In genomic region chr2:62194558-62195420, GRCh38 we compare ENCODE assay signal across 8 cellular contexts. TPM values are rescaled to one million over a fixed set of nuclear protein-coding genes. Genes with fewer than 3 reads are reported as not detected.
A peak's percentile ranks its signal among the peaks of the same experiment; 100 is the strongest.
DNase-seq lines count a peak whose midpoint lies in the region; ATAC-seq and TF ChIP-seq lines count a peak whose summit lies in the region.

No MANE protein-coding gene starts in this region.

- ATAC-seq in esophagus mucosa (peak; percentile 1), GM21576 (IDR thresholded peaks at IDR 0.05; ENCODE audit: unreplicated experiment) (no peak)

- H3K27me3 ChIP-seq in Peyer's patch (no peaks in the 10 kb centered on the region), osteoblast (ENCODE audit: insufficient read depth, low read length) (no peaks in the 10 kb centered on the region)

- peaks cover 0 to 30% (median 9%) of the 10 kb centered on the region in 4 donors for H3K4me1 ChIP-seq in Peyer's patch
- H3K4me1 ChIP-seq in osteoblast (ENCODE audit: insufficient read depth, low read length) = peaks cover 16% of the 10 kb centered on the region

- H3K27ac ChIP-seq in C4-2B (peak overlapping the region; percentile 86; the same call in 1 of the 2 replicates), Peyer's patch (peak overlapping the region; percentile 93 to 99 (median 98)), osteoblast (ENCODE audit: low read depth, low read length) (no peak overlapping the region)

- TF ChIP-seq POLR2A in Peyer's patch (IDR thresholded peaks at IDR 0.05) = no peak

- H4K20me1 ChIP-seq in osteoblast (ENCODE audit: insufficient read depth, low read length) = peaks cover 11% of the 10 kb centered on the region

- peak in 2 of 3 donors; percentile 49 to 53 for DNase-seq in Peyer's patch
- DNase-seq in osteoblast (ENCODE audit: insufficient read length, low spot score, missing footprints) = no peak
- DNase-seq in NCI-H524 treated with DMSO at 0.1 percent for 48 hours (lab: John Stamatoyannopoulos, UW) = no peak
- DNase-seq in NCI-H1048 (lab: John Stamatoyannopoulos, UW) = no peak
- no peak for DNase-seq in COLO829 (ENCODE audit: low spot score)

- H3K9me3 ChIP-seq in Peyer's patch (no peaks in the 10 kb centered on the region), osteoblast (ENCODE audit: low read depth, low read length) (no peaks in the 10 kb centered on the region)

- peak overlapping the region; percentile 97 for H3K4me2 ChIP-seq in osteoblast (ENCODE audit: insufficient read depth, low read length)

- TF ChIP-seq CTCF in C4-2B (conservative IDR thresholded peaks at IDR 0.05) (no peak), Peyer's patch (IDR thresholded peaks at IDR 0.05) (no peak), osteoblast (IDR thresholded peaks at IDR 0.05; ENCODE audit: extremely low read depth, low read depth, low read length) (no peak)

- no peaks in the 10 kb centered on the region for H3K36me3 ChIP-seq in Peyer's patch
- H3K36me3 ChIP-seq in osteoblast (ENCODE audit: insufficient read depth, low read length) = no peaks in the 10 kb centered on the region

- peaks cover 34% of the 10 kb centered on the region for H3K79me2 ChIP-seq in osteoblast (ENCODE audit: insufficient read depth, low read length)

- H3K4me3 ChIP-seq in Peyer's patch = peak overlapping the region; percentile 69 to 96 (median 87)
- peak overlapping the region; percentile 97 for H3K4me3 ChIP-seq in osteoblast (ENCODE audit: insufficient read depth, low read length)

- H2AFZ ChIP-seq in osteoblast (ENCODE audit: low read length) = peak overlapping the region; percentile 96

RNA-seq across cellular contexts. Expression of gene B3GNT2, which starts 1.1 kb away (rescaled TPM):
- total RNA-seq in Peyer's patch (10 to 100 TPM in 3 of 4 donors, 1 to 10 TPM in 1; 5.8 to 25.6 (median 18.7) TPM), esophagus mucosa (20.2 TPM), osteoblast (19.2 and 21.7 TPM in 2 replicates)

Comparison
In these comparisons a context has a peak if more than half of its experiments do, and no peak if none do; other contexts are left out.
1. DNase-seq: peak in Peyer's patch (2 of 3); none in osteoblast (single experiment), NCI-H524 treated with DMSO at 0.1 percent for 48 hours (single experiment), NCI-H1048 (single experiment) and COLO829 (single experiment).